ENCODE assay signal across 16 cellular contexts in the genomic region with DNA sequence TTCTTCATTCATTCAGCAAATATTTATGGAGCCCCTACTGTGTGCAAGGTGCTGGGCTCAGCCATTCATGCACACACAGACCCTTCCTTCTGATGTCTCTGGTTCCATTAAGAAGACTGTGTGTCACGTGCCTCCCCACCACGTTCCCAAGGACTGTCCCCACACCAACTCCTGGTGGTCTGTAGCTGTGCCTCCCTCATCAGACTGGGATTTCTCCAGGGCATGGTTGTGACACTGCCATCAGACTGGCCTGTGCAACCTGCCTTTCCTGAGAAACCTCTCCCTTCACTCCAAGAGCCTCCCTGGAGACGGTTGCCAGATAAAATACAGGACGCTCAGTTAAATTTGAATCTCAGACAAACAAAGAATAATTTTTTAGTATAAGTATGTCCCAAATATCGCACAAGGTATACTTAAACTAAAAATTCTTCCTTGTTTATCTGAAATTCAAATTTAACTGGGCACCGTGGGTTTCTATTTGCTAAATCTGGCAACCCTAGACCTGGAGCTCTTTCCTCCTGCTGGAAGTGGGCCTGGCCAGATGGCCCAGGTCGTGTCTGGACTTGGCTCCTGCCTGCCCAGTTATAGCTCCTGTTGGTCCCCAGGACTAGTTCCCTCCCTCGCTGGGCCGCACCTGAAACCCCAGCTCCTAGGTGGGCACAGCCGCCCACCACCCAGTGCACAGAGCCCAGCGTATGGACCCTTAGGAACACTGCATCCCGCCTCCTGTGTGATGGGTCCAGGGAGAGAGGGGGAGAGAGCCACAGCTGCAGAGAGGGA.
"Had no signal": no experiment of that assay in that cellular context is flagged by ENCODE, and none has a peak within 500 bp of the region (broad histone marks: within the 10 kb centered on the region; RNA-seq: fewer than 3 reads in every experiment).

No MANE protein-coding gene starts in this region.

- H3K36me3 ChIP-seq: gastrocnemius medialis, heart right ventricle, uterus had no signal

- H2AFZ ChIP-seq: parathyroid adenoma had no signal

- H3K9ac ChIP-seq: parathyroid adenoma had no signal

- H3K79me2 ChIP-seq: parathyroid adenoma had no signal

- H3K9me3 Mint-ChIP-seq: activated naive CD8-positive, alpha-beta T cell treated with anti-CD3 and anti-CD28 coated beads for 36 hours; endodermal cell; naive B cell; stimulated activated effector memory CD8-positive, alpha-beta T cell treated with anti-CD3 and anti-CD28 coated beads, Interleukin-12 subunit alpha, Interleukin-12 subunit beta, amount 100 ng/mL, for 72 hours had no signal

- H3K36me3 Mint-ChIP-seq: activated naive CD8-positive, alpha-beta T cell treated with anti-CD3 and anti-CD28 coated beads for 36 hours; naive B cell; stimulated activated effector memory CD8-positive, alpha-beta T cell treated with anti-CD3 and anti-CD28 coated beads, Interleukin-12 subunit alpha, Interleukin-12 subunit beta, amount 100 ng/mL, for 72 hours had no signal

- H3K4me3 Mint-ChIP-seq: activated naive CD8-positive, alpha-beta T cell treated with anti-CD3 and anti-CD28 coated beads for 36 hours; endodermal cell; stimulated activated effector memory CD8-positive, alpha-beta T cell treated with anti-CD3 and anti-CD28 coated beads, Interleukin-12 subunit alpha, Interleukin-12 subunit beta, amount 100 ng/mL, for 72 hours had no signal

- H3K27ac ChIP-seq: gastrocnemius medialis, heart right ventricle, lower lobe of right lung, parathyroid adenoma, uterus had no signal

- H3K27me3 ChIP-seq: dorsolateral prefrontal cortex, uterus had no signal

- H3K4me1 ChIP-seq: gastrocnemius medialis, parathyroid adenoma, uterus had no signal

- DNase-seq: activated CD4-positive, alpha-beta T cell treated with anti-CD3 and anti-CD28 coated beads, Interleukin-2, amount 50 U/mL, for 1 hour; activated CD8-positive, alpha-beta memory T cell treated with anti-CD3 and anti-CD28 coated beads for 24 hours; activated naive CD8-positive, alpha-beta T cell treated with anti-CD3 and anti-CD28 coated beads for 36 hours; amygdala; endodermal cell; erythroblast; gastrocnemius medialis; heart right ventricle; left colon; lower lobe of right lung; naive B cell; uterus had no signal

- ATAC-seq: activated CD4-positive, CD25-positive, alpha-beta regulatory T cell treated with anti-CD3 and anti-CD28 coated beads, Interleukin-2, amount 50 U/mL, for 24 hours; gastrocnemius medialis; heart right ventricle; left colon; lower lobe of right lung; stimulated activated effector memory CD8-positive, alpha-beta T cell treated with anti-CD3 and anti-CD28 coated beads, Interleukin-12 subunit alpha, Interleukin-12 subunit beta, amount 100 ng/mL, for 72 hours had no signal

- H3K9me3 ChIP-seq: gastrocnemius medialis, heart right ventricle, lower lobe of right lung, uterus had no signal

- H3K27ac Mint-ChIP-seq: activated naive CD8-positive, alpha-beta T cell treated with anti-CD3 and anti-CD28 coated beads for 36 hours; endodermal cell; stimulated activated effector memory CD8-positive, alpha-beta T cell treated with anti-CD3 and anti-CD28 coated beads, Interleukin-12 subunit alpha, Interleukin-12 subunit beta, amount 100 ng/mL, for 72 hours had no signal

- H3K4me3 ChIP-seq: dorsolateral prefrontal cortex, gastrocnemius medialis, heart right ventricle, lower lobe of right lung, uterus had no signal
